ENCODE assay signal across 9 cellular contexts in the genomic region with DNA sequence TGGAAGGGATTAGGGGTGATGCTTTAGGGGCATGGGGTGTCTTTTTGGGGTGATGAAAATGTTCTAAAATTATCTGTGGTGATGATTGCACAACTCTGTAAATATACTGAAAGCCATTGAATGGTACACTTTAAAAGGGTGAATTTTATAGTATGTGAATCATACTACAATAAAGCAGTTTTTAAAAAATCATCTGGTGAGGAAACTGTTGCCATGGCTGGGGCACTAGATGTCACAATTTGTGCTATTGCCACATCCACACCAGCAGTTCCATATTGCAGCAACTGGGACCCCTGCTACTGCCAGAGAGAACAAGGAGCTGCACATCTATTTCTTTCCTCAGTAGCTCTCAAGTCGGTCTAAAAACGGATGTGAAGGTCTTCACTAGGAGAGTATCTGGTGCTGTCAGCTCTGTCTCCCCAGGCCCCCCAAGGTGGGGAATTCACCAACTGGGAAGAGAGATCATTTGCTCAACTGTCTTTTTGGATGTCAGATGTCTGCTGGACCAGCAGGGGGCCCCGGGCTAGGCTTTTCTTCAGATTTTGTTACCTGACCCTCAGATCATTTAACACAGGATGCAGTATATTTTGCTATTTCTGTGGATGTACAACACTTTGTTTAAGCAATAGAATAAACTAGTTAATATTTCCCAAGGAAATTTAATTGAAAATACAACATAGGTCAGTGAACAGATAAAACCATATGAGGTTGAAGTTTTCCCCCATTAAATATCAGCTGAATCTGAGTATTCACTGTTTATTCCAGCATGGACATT. TPM values are rescaled to one million over a fixed set of nuclear protein-coding genes. Genes with fewer than 3 reads are reported as not detected.
A peak's percentile ranks its signal among the peaks of the same experiment; 100 is the strongest.
DNase-seq lines count a peak whose midpoint lies in the region; ATAC-seq and TF ChIP-seq lines count a peak whose summit lies in the region.
"Had no signal": no experiment of that assay in that cellular context is flagged by ENCODE, and none has a peak within 500 bp of the region (broad histone marks: within the 10 kb centered on the region; RNA-seq: fewer than 3 reads in every experiment).

No MANE protein-coding gene starts in this region.

- peak; percentile 68 for DNase-seq in D341Med (ENCODE audit: low spot score)
- peak; percentile 77 for DNase-seq in activated CD4-positive, alpha-beta T cell treated with anti-CD3 and anti-CD28 coated beads, Interleukin-2, amount 10 ng/mL, durations not matched to agents 24 days and 14 days
- DNase-seq in foreskin keratinocyte, result no peak
- no peak for DNase-seq in type B pancreatic cell (ENCODE audit: extremely low spot score, unreplicated experiment)
- no peak for DNase-seq in NCI-H1092 treated with DMSO at 0.1 percent for 48 hours (lab: John Stamatoyannopoulos, UW)

- intact Hi-C loops in activated CD4-positive, alpha-beta T cell treated with anti-CD3 and anti-CD28 coated beads, Interleukin-2, amount 10 ng/mL, durations not matched to agents 24 days and 14 days (cut with micrococcal nuclease), result loop anchor here (1.0 kb wide), 2 partner anchors 156 to 381 kb away; no protein-coding TSS in a partner anchor

- H3K4me1 ChIP-seq in foreskin keratinocyte, result no peaks in the 10 kb centered on the region

- TF ChIP-seq CTCF in foreskin keratinocyte (conservative IDR thresholded peaks at IDR 0.05), result peak; percentile 69
- TF ChIP-seq CTCF in type B pancreatic cell (conservative IDR thresholded peaks at IDR 0.05), result peak; percentile 81

- no peak overlapping the region for H3K27ac ChIP-seq in foreskin keratinocyte

- peaks cover 18% of the 10 kb centered on the region for H3K4me1 Mint-ChIP-seq in activated CD4-positive, alpha-beta T cell treated with anti-CD3 and anti-CD28 coated beads, Interleukin-2, amount 10 ng/mL, durations not matched to agents 24 days and 14 days
- H3K4me1 Mint-ChIP-seq in type B pancreatic cell (ENCODE audit: unreplicated experiment), result no peaks in the 10 kb centered on the region

- H3K36me3 Mint-ChIP-seq in activated CD4-positive, alpha-beta T cell treated with anti-CD3 and anti-CD28 coated beads, Interleukin-2, amount 10 ng/mL, durations not matched to agents 24 days and 14 days (ENCODE audit: low read depth), result no peaks in the 10 kb centered on the region
- H3K36me3 Mint-ChIP-seq in type B pancreatic cell, result no peaks in the 10 kb centered on the region

- H3K9me3 Mint-ChIP-seq in activated CD4-positive, alpha-beta T cell treated with anti-CD3 and anti-CD28 coated beads, Interleukin-2, amount 10 ng/mL, durations not matched to agents 24 days and 14 days, result no peaks in the 10 kb centered on the region
- peaks cover 19% of the 10 kb centered on the region for H3K9me3 Mint-ChIP-seq in type B pancreatic cell

- no peaks in the 10 kb centered on the region for H3K27me3 ChIP-seq in foreskin keratinocyte

- peak; percentile 37 for ATAC-seq in foreskin keratinocyte
- no peak for ATAC-seq in HG03280 (IDR thresholded peaks at IDR 0.05; ENCODE audit: unreplicated experiment)
- ATAC-seq in GM18498 (IDR thresholded peaks at IDR 0.05; ENCODE audit: unreplicated experiment), result no peak

- TF ChIP-seq RAD21 in Ishikawa (IDR thresholded peaks at IDR 0.05; ENCODE audit: low read depth), result peak; percentile 33; the same call in 1 of the 2 replicates

- H3K27me3 Mint-ChIP-seq in activated CD4-positive, alpha-beta T cell treated with anti-CD3 and anti-CD28 coated beads, Interleukin-2, amount 10 ng/mL, durations not matched to agents 24 days and 14 days, result no peaks in the 10 kb centered on the region
- H3K27me3 Mint-ChIP-seq in type B pancreatic cell, result no peaks in the 10 kb centered on the region
- H3K27me3 Mint-ChIP-seq: IgD-negative memory B cell had no signal

- no peak for TF ChIP-seq EP300 in Ishikawa (IDR thresholded peaks at IDR 0.05; ENCODE audit: borderline replicate concordance)

- H3K4me3 Mint-ChIP-seq in activated CD4-positive, alpha-beta T cell treated with anti-CD3 and anti-CD28 coated beads, Interleukin-2, amount 10 ng/mL, durations not matched to agents 24 days and 14 days, result no peak overlapping the region
- H3K4me3 Mint-ChIP-seq in type B pancreatic cell, result no peak overlapping the region
- H3K4me3 Mint-ChIP-seq: IgD-negative memory B cell had no signal

- H3K27ac Mint-ChIP-seq in activated CD4-positive, alpha-beta T cell treated with anti-CD3 and anti-CD28 coated beads, Interleukin-2, amount 10 ng/mL, durations not matched to agents 24 days and 14 days, result no peak overlapping the region
- no peak overlapping the region for H3K27ac Mint-ChIP-seq in type B pancreatic cell
- H3K27ac Mint-ChIP-seq: IgD-negative memory B cell had no signal

TF ChIP-seq in Ishikawa, 13 proteins besides CTCF, POLR2A, EP300 and RAD21:
- TF ChIP-seq CEBPB (IDR thresholded peaks at IDR 0.05), result no peak
- no peak for TF ChIP-seq CREB1 (IDR thresholded peaks at IDR 0.05; ENCODE audit: low read depth)
- TF ChIP-seq FOXM1 (IDR thresholded peaks at IDR 0.05; ENCODE audit: borderline replicate concordance, low read depth), result no peak
- TF ChIP-seq ZBTB7A (IDR thresholded peaks at IDR 0.05; ENCODE audit: low read depth), result no peak
- TF ChIP-seq TEAD4 (IDR thresholded peaks at IDR 0.05), result no peak
- TF ChIP-seq TAF1 (IDR thresholded peaks at IDR 0.05; ENCODE audit: low read depth), result no peak
- TF ChIP-seq NFIC (IDR thresholded peaks at IDR 0.05), result no peak
- no peak for TF ChIP-seq USF1 (IDR thresholded peaks at IDR 0.05)
- TF ChIP-seq TCF12 (IDR thresholded peaks at IDR 0.05; ENCODE audit: low read depth), result no peak
- TF ChIP-seq YY1 (IDR thresholded peaks at IDR 0.05; ENCODE audit: low read depth), result no peak
- no peak for TF ChIP-seq EGR1 (IDR thresholded peaks at IDR 0.05)
- TF ChIP-seq REST (IDR thresholded peaks at IDR 0.05; ENCODE audit: low read depth), result no peak
- TF ChIP-seq, protein P1, sequence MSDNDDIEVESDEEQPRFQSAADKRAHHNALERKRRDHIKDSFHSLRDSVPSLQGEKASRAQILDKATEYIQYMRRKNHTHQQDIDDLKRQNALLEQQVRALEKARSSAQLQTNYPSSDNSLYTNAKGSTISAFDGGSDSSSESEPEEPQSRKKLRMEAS (IDR thresholded peaks at IDR 0.05), result no peak

RNA-seq across cellular contexts. Expression of gene CMYA5, which starts 13.2 kb away (rescaled TPM):
- total RNA-seq in activated CD4-positive, alpha-beta T cell treated with anti-CD3 and anti-CD28 coated beads, Interleukin-2, amount 10 ng/mL, durations not matched to agents 24 days and 14 days, result 0.12 and 0.14 TPM in 2 replicates
- 0.11 and 0.20 TPM in 2 replicates for total RNA-seq in foreskin keratinocyte
- 0.06 and 0.07 TPM in 2 replicates for polyA plus RNA-seq in foreskin keratinocyte
- total RNA-seq in type B pancreatic cell (ENCODE audit: low replicate concordance), result 1.2 and 1.4 TPM in 2 replicates
- polyA plus RNA-seq: IgD-negative memory B cell had no signal

Comparison
In these comparisons a context has a peak if more than half of its experiments do, and no peak if none do; other contexts are left out.
1. DNase-seq: peak in D341Med (single experiment) and activated CD4-positive, alpha-beta T cell treated with anti-CD3 and anti-CD28 coated beads, Interleukin-2, amount 10 ng/mL, durations not matched to agents 24 days and 14 days (single experiment); none in foreskin keratinocyte (0 of 2), type B pancreatic cell (single experiment) and NCI-H1092 treated with DMSO at 0.1 percent for 48 hours (single experiment).